23 cellular contexts compared by ENCODE assay signal in genomic region chr12:73225371-73225937, GRCh38.
"Had no signal": no experiment of that assay in that cellular context is flagged by ENCODE, and none has a peak within 500 bp of the region (broad histone marks: within the 10 kb centered on the region; RNA-seq: fewer than 3 reads in every experiment).

No MANE protein-coding gene starts in this region.

- ATAC-seq: heart right ventricle; left lung; lower lobe of right lung; natural killer cell treated with Interleukin-12 subunit alpha and Interleukin-12 subunit beta and Interleukin-15 and Interleukin-18, amount 100 ng/mL, for 72 hours; stimulated activated naive B cell treated with anti-CD40 and anti-IgM and Interleukin-4, amounts not matched to agents 10 μg/mL and 1 μg/mL and 100 μg/mL, for 72 hours had no signal

- H2AFZ ChIP-seq: parathyroid adenoma had no signal

- H3K27me3 ChIP-seq: colonic mucosa, heart right ventricle, left lung, sigmoid colon, stomach, transverse colon had no signal

- H3K79me2 ChIP-seq: parathyroid adenoma had no signal

- H3K9me3 ChIP-seq: colonic mucosa, left lung, lower lobe of right lung, prostate gland, sigmoid colon, stomach, thoracic aorta had no signal

- H3K27ac ChIP-seq: colonic mucosa, heart right ventricle, left lung, lower lobe of right lung, parathyroid adenoma, prostate gland, sigmoid colon, skin epidermis, stomach, thoracic aorta, transverse colon had no signal

- H3K9ac ChIP-seq: parathyroid adenoma had no signal

- H3K36me3 ChIP-seq: colonic mucosa, heart right ventricle, left lung, lower lobe of right lung, prostate gland, sigmoid colon, stomach, thoracic aorta, transverse colon had no signal

- H3K4me3 ChIP-seq: colonic mucosa, heart right ventricle, left lung, lower lobe of right lung, prostate gland, sigmoid colon, skin epidermis, stomach, thoracic aorta, transverse colon had no signal

- H3K4me1 ChIP-seq: colonic mucosa, heart right ventricle, left lung, lower lobe of right lung, parathyroid adenoma, prostate gland, sigmoid colon, stomach, transverse colon had no signal

- DNase-seq: cerebellar nuclear complex; colonic mucosa; dermis blood vessel endothelial cell; foreskin melanocyte; heart right ventricle; islet precursor cell; left lung; lower lobe of right lung; midbrain; occipital lobe; retina; sigmoid colon; stimulated activated CD4-positive, alpha-beta T cell treated with anti-CD3 and anti-CD28 coated beads, Interleukin-2, amount 100 ng/mL, for 24 hours; stimulated activated CD4-positive, alpha-beta T cell treated with anti-CD3 and anti-CD28 coated beads, Interleukin-4, amount 100 ng/mL, for 4 hours; stimulated activated naive B cell treated with anti-CD40 and anti-IgM and Interleukin-4, amounts not matched to agents 10 μg/mL and 1 μg/mL and 100 μg/mL, for 72 hours; stomach; substantia nigra; transverse colon had no signal
